23 cellular contexts compared by ENCODE assay signal in the genomic region with DNA sequence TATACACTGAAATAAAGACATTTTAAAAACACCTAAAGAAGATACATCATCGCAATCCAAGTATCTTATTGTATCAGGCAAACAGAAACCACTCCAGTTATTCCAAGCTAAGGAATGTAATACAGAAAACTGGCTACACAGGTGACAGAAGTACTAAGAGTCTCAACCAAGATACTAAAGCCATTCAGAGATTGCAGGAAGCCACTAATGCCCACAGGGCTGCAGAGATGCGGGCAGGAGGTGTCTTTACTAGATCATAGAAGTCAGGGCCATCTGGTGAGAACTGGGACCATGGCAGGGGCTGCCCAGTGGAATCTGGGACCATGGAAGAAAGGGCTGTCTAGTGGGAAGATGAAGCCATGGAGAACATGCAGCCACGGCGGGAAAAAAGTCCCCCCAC.
"Had no signal": no experiment of that assay in that cellular context is flagged by ENCODE, and none has a peak within 500 bp of the region (broad histone marks: within the 10 kb centered on the region; RNA-seq: fewer than 3 reads in every experiment).

No MANE protein-coding gene starts in this region.

- H3K27me3 ChIP-seq: stomach, suprapubic skin, testis, thyroid gland, tibial artery, tibial nerve, transverse colon, upper lobe of left lung, upper lobe of right lung, uterus, vagina had no signal

- H3K36me3 ChIP-seq: stomach, suprapubic skin, thoracic aorta, thyroid gland, tibial artery, tibial nerve, transverse colon, upper lobe of left lung, upper lobe of right lung, uterus, vagina had no signal

- H3K4me3 ChIP-seq: stomach, suprapubic skin, testis, thoracic aorta, thyroid gland, tibial artery, tibial nerve, transverse colon, upper lobe of left lung, upper lobe of right lung, uterus, vagina had no signal

- H3K27ac ChIP-seq: stomach, suprapubic skin, testis, thoracic aorta, thyroid gland, tibial artery, tibial nerve, transverse colon, upper lobe of left lung, upper lobe of right lung, uterus, vagina had no signal

- H3K4me1 ChIP-seq: testis, thyroid gland, tibial nerve, upper lobe of left lung, upper lobe of right lung had no signal

- H3K9me3 ChIP-seq: stomach, suprapubic skin, testis, thoracic aorta, thyroid gland, tibial artery, tibial nerve, transverse colon, upper lobe of left lung, upper lobe of right lung, uterus, vagina had no signal

- DNase-seq: stimulated activated CD4-positive, alpha-beta T cell treated with anti-CD3 and anti-CD28 coated beads, Interleukin-2, amount 100 ng/mL, for 48 hours; stimulated activated CD4-positive, alpha-beta T cell treated with anti-CD3 and anti-CD28 coated beads, Interleukin-4, amount 100 ng/mL, for 1 hour; stimulated activated CD4-positive, alpha-beta T cell treated with anti-CD3 and anti-CD28 coated beads, Interleukin-4, amount 100 ng/mL, for 24 hours; stimulated activated CD4-positive, alpha-beta T cell treated with anti-CD3 and anti-CD28 coated beads, Interleukin-4, amount 100 ng/mL, for 4 hours; stimulated activated CD8-positive, alpha-beta memory T cell treated with anti-CD3 and anti-CD28 coated beads, Interleukin-4, amount 100 ng/mL, for 48 hours; stimulated activated naive B cell treated with anti-CD40 and anti-IgM and Interleukin-4, amounts not matched to agents 10 μg/mL and 1 μg/mL and 100 μg/mL, for 72 hours; stimulated activated naive CD4-positive, alpha-beta T cell; stimulated activated naive CD4-positive, alpha-beta T cell treated with Interleukin-2 at 50 U/mL for 16 hours; stimulated activated naive CD8-positive, alpha-beta T cell treated with anti-CD3 and anti-CD28 coated beads, Interleukin-15, amount 100 ng/mL, for 72 hours; stimulated activated naive CD8-positive, alpha-beta T cell treated with anti-CD3 and anti-CD28 coated beads, Interleukin-15, Interleukin-2, amounts not matched to agents 100 U/mL and 50 U/mL, for 24 hours; stomach; substantia nigra; testis; thyroid gland; tibial artery; transverse colon; upper lobe of left lung; upper lobe of right lung; uterus had no signal
